In the genomic region with DNA sequence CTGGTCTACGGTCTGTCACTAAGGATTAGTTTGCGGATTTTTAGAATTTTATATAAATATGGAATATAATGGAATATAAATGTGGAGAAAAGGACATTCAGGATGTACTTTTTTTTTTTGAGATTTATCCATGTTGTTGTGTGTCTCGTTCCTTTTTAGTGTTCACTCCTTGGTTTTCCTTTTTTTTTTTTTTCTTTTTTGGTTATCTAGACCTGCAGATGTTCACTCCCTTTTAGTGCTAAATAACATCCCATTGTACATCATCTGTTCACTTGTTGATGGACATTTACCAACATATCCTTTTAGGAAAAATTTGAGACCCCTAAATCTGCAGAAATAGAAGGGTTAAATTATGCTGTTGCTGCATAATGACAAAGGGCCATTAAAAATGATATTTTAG, we compare ENCODE assay signal across 34 cellular contexts.
"Had no signal": no experiment of that assay in that cellular context is flagged by ENCODE, and none has a peak within 500 bp of the region (broad histone marks: within the 10 kb centered on the region; RNA-seq: fewer than 3 reads in every experiment).

No MANE protein-coding gene starts in this region.

- H3K9ac ChIP-seq: KMS-11 had no signal

- H3K27me3 ChIP-seq: MG63 had no signal

- H3K36me3 ChIP-seq: MG63 had no signal

- H3K4me2 ChIP-seq: KMS-11 had no signal

- H3K27ac ChIP-seq: KMS-11 had no signal

- H3K9me3 ChIP-seq: MG63 had no signal

- DNase-seq: Karpas-422, Kasumi-1, MG63, MM.1S, MV-4-11, NCI-H1048, NCI-H1092, NCI-H1092 treated with DMSO at 0.1 percent for 48 hours, NCI-H1105, NCI-H1105 treated with DMSO at 0.1 percent for 48 hours, NCI-H1417, NCI-H1417 treated with DMSO at 0.1 percent for 48 hours, NCI-H1436, NCI-H1436 treated with DMSO at 0.1 percent for 48 hours, NCI-H146, NCI-H1694, NCI-H1694 treated with DMSO at 0.1 percent for 48 hours, NCI-H187, NCI-H187 treated with DMSO at 0.1 percent for 48 hours, NCI-H1930, NCI-H2029, NCI-H2029 treated with DMSO at 0.1 percent for 48 hours, NCI-H2081, NCI-H2081 treated with DMSO at 0.1 percent for 48 hours, NCI-H2107, NCI-H2171, NCI-H2171 treated with DMSO at 0.1 percent for 48 hours, NCI-H2227 treated with DMSO at 0.1 percent for 48 hours, NCI-H226, NCI-H345, NCI-H446, NCI-H446 treated with DMSO at 0.1 percent for 48 hours, NCI-H510A had no signal

- H3K4me3 ChIP-seq: MG63 had no signal
